In genomic region chr1:156438278-156438987, GRCh38 we compare ENCODE assay signal across 20 cellular contexts.
DNase-seq lines count a peak whose midpoint lies in the region; ATAC-seq and TF ChIP-seq lines count a peak whose summit lies in the region.
"Had no signal": no experiment of that assay in that cellular context is flagged by ENCODE, and none has a peak within 500 bp of the region (broad histone marks: within the 10 kb centered on the region; RNA-seq: fewer than 3 reads in every experiment).

No MANE protein-coding gene starts in this region.

- no peak overlapping the region for H3K27ac ChIP-seq in esophagus muscularis mucosa (replicated peaks in 1 of 4)
- H3K27ac ChIP-seq: neutrophil had no signal

- TF ChIP-seq EP300 in esophagus muscularis mucosa (IDR thresholded peaks at IDR 0.05): no peak

- H3K4me1 Mint-ChIP-seq in activated T-cell treated with anti-CD3 and anti-CD28 coated beads, Interleukin-2, amount 50 U/mL, for 4 hours (ENCODE audit: low read depth): peaks cover 30% of the 10 kb centered on the region
- H3K4me1 Mint-ChIP-seq in activated naive CD8-positive, alpha-beta T cell treated with anti-CD3 and anti-CD28 coated beads for 36 hours: peaks cover 56% of the 10 kb centered on the region

- H3K4me3 ChIP-seq in esophagus muscularis mucosa: no peak overlapping the region

- H3K9me3 Mint-ChIP-seq in activated T-cell treated with anti-CD3 and anti-CD28 coated beads, Interleukin-2, amount 50 U/mL, for 4 hours: no peaks in the 10 kb centered on the region
- H3K9me3 Mint-ChIP-seq in activated naive CD8-positive, alpha-beta T cell treated with anti-CD3 and anti-CD28 coated beads for 36 hours: no peaks in the 10 kb centered on the region

- peaks cover 15 to 99% (median 73%) of the 10 kb centered on the region in 4 donors for H3K27me3 ChIP-seq in esophagus muscularis mucosa

- no peaks in the 10 kb centered on the region for H3K36me3 Mint-ChIP-seq in activated T-cell treated with anti-CD3 and anti-CD28 coated beads, Interleukin-2, amount 50 U/mL, for 4 hours (ENCODE audit: insufficient read depth)
- H3K36me3 Mint-ChIP-seq in activated naive CD8-positive, alpha-beta T cell treated with anti-CD3 and anti-CD28 coated beads for 36 hours: peaks cover 8% of the 10 kb centered on the region

- H3K36me3 ChIP-seq in esophagus muscularis mucosa: no peaks in the 10 kb centered on the region
- H3K36me3 ChIP-seq: neutrophil had no signal

- H3K4me3 Mint-ChIP-seq in activated T-cell treated with anti-CD3 and anti-CD28 coated beads, Interleukin-2, amount 50 U/mL, for 4 hours: no peak overlapping the region
- H3K4me3 Mint-ChIP-seq in activated naive CD8-positive, alpha-beta T cell treated with anti-CD3 and anti-CD28 coated beads for 36 hours: peak overlapping the region; percentile 4

- H3K9me3 ChIP-seq in esophagus muscularis mucosa: no peaks in the 10 kb centered on the region
- H3K9me3 ChIP-seq: neutrophil had no signal

- ATAC-seq in activated T-cell treated with anti-CD3 and anti-CD28 coated beads, Interleukin-2, amount 50 U/mL, for 4 hours: peak; percentile 31 to 59
- no peak for ATAC-seq in GM21367 (IDR thresholded peaks at IDR 0.05; ENCODE audit: unreplicated experiment)
- ATAC-seq: left lobe of liver had no signal

- TF ChIP-seq POLR2A in esophagus muscularis mucosa (IDR thresholded peaks at IDR 0.05; ENCODE audit: low read depth): no peak

- no peak for DNase-seq in activated T-cell treated with anti-CD3 and anti-CD28 coated beads, Interleukin-2, amount 50 U/mL, for 4 hours
- no peak for DNase-seq in activated T-cell treated with anti-CD3 and anti-CD28 coated beads, Interleukin-2, amount 50 U/mL, for 1 hour
- DNase-seq in HCEC 1CT (peak; percentile 52), non-pigmented ciliary epithelial cell (ENCODE audit: low read depth) (peak; percentile 23), NCI-H1048 (lab: John Stamatoyannopoulos, UW) (no peak), esophagus muscularis mucosa (ENCODE audit: extremely low spot score) (no peak)
- DNase-seq in activated naive CD8-positive, alpha-beta T cell treated with anti-CD3 and anti-CD28 coated beads for 36 hours: no peak
- DNase-seq: ACHN; central memory CD4-positive, alpha-beta T cell; DMS153; dorsolateral prefrontal cortex; erythroblast; glutamatergic neuron; NCI-H1105 treated with DMSO at 0.1 percent for 48 hours; NCI-H2081 treated with DMSO at 0.1 percent for 48 hours; NCI-H446 treated with DMSO at 0.1 percent for 48 hours; stimulated activated CD8-positive, alpha-beta memory T cell treated with anti-CD3 and anti-CD28 coated beads, Interleukin-4, amount 100 ng/mL, for 48 hours had no signal

- peaks cover 16 to 23% (median 20%) of the 10 kb centered on the region in 4 donors for H3K4me1 ChIP-seq in esophagus muscularis mucosa

- WGBS in esophagus muscularis mucosa: 59% methylated on average over 7 of the region's 7 CpGs

- H3K27me3 Mint-ChIP-seq in activated T-cell treated with anti-CD3 and anti-CD28 coated beads, Interleukin-2, amount 50 U/mL, for 4 hours (ENCODE audit: low read depth): peaks cover 85% of the 10 kb centered on the region
- peaks cover 92% of the 10 kb centered on the region for H3K27me3 Mint-ChIP-seq in activated naive CD8-positive, alpha-beta T cell treated with anti-CD3 and anti-CD28 coated beads for 36 hours

- TF ChIP-seq CTCF in esophagus muscularis mucosa (IDR thresholded peaks at IDR 0.05): no peak

- intact Hi-C loops in esophagus muscularis mucosa (cut with DNase I): no loop called here

- H3K27ac Mint-ChIP-seq in activated naive CD8-positive, alpha-beta T cell treated with anti-CD3 and anti-CD28 coated beads for 36 hours: no peak overlapping the region

Comparison
In these comparisons a context has a peak if more than half of its experiments do, and no peak if none do; other contexts are left out.
1. DNase-seq: peak in HCEC 1CT (single experiment) and non-pigmented ciliary epithelial cell (single experiment); none in activated T-cell treated with anti-CD3 and anti-CD28 coated beads, Interleukin-2, amount 50 U/mL, for 4 hours (single experiment), activated T-cell treated with anti-CD3 and anti-CD28 coated beads, Interleukin-2, amount 50 U/mL, for 1 hour (single experiment), activated naive CD8-positive, alpha-beta T cell treated with anti-CD3 and anti-CD28 coated beads for 36 hours (single experiment), NCI-H1048 (single experiment) and esophagus muscularis mucosa (single experiment).